ENCODE assay signal across 8 cellular contexts in the genomic region with DNA sequence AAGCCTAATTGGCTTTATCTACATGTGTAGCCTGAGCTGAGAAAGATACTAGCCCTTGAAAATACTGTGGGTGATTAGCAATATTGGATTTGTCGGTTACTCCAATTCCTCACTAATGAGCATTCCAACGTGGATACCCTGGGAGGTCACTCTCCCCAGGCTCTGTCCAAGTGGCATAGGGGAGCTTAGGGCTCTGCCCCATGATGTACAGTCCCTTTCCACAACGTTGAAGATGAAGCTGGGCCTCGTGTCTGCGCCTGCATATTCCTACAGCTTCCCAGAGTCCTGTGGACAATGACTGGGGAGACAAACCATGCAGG.
DNase-seq lines count a peak whose midpoint lies in the region; ATAC-seq and TF ChIP-seq lines count a peak whose summit lies in the region.

No MANE protein-coding gene starts in this region.

- peak overlapping the region; percentile 77 for H3K27ac ChIP-seq in DND-41 (ENCODE audit: low read length)

- no peak for TF ChIP-seq CTCF in DND-41 (IDR thresholded peaks at IDR 0.05; ENCODE audit: borderline replicate concordance, extremely low read depth, low read length, poor library complexity, severe bottlenecking)

- peaks cover 48% of the 10 kb centered on the region for H4K20me1 ChIP-seq in DND-41 (ENCODE audit: insufficient read depth, low read length)

- H3K4me3 ChIP-seq in DND-41 (ENCODE audit: low read depth in 1 of 2, low read length in 2 of 2), result peak overlapping the region; percentile 79 to 94; a peak in 3 of 4 replicates
- H3K4me3 ChIP-seq in neuron (ENCODE audit: low read length), result peak overlapping the region; percentile 95

- H3K36me3 ChIP-seq in DND-41 (ENCODE audit: insufficient read depth, low read length) (peaks cover 69% of the 10 kb centered on the region), neuron (ENCODE audit: insufficient read depth, low read length) (peaks cover 53% of the 10 kb centered on the region)

- H3K4me1 ChIP-seq in DND-41 (ENCODE audit: insufficient read depth, low read length) (peaks cover 46% of the 10 kb centered on the region), neuron (ENCODE audit: insufficient read depth, low read length) (peaks cover 20% of the 10 kb centered on the region)

- peak overlapping the region; percentile 62 for H3K4me2 ChIP-seq in DND-41 (ENCODE audit: insufficient read depth, low read length)

- H3K4me3 Mint-ChIP-seq in central memory CD8-positive, alpha-beta T cell, result peak overlapping the region; percentile 96

- H2AFZ ChIP-seq in DND-41 (ENCODE audit: low read depth, low read length) (no peak overlapping the region), neuron (ENCODE audit: low read depth, low read length) (no peak overlapping the region)

- H3K9ac ChIP-seq in DND-41 (ENCODE audit: low read depth, low read length), result peak overlapping the region; percentile 82

- DNase-seq in DND-41 (no peak), NCI-H82 treated with DMSO at 0.1 percent for 48 hours (lab: John Stamatoyannopoulos, UW; ENCODE audit: unreplicated experiment) (peak; percentile 71)
- DNase-seq in central memory CD8-positive, alpha-beta T cell (ENCODE audit: low spot score in 2 of 2), result no peak
- no peak for DNase-seq in activated CD4-positive, CD25-positive, alpha-beta regulatory T cell treated with anti-CD3 and anti-CD28 coated beads, Interleukin-2, amount 50 U/mL, for 72 hours

- H3K27me3 ChIP-seq in DND-41 (ENCODE audit: insufficient read depth, low read length, poor library complexity) (no peaks in the 10 kb centered on the region), neuron (ENCODE audit: insufficient read depth, low read length) (no peaks in the 10 kb centered on the region)

- H3K27me3 Mint-ChIP-seq in central memory CD8-positive, alpha-beta T cell, result no peaks in the 10 kb centered on the region

- H3K36me3 Mint-ChIP-seq in central memory CD8-positive, alpha-beta T cell (ENCODE audit: insufficient read depth), result peaks cover 81% of the 10 kb centered on the region

- H3K27ac Mint-ChIP-seq in central memory CD8-positive, alpha-beta T cell (ENCODE audit: low read depth), result peak overlapping the region; percentile 87

- peaks cover 54% of the 10 kb centered on the region for H3K4me1 Mint-ChIP-seq in central memory CD8-positive, alpha-beta T cell

- ATAC-seq in DND-41 (ENCODE audit: insufficient read depth, low read depth) (no peak), GM21367 (IDR thresholded peaks at IDR 0.05; ENCODE audit: unreplicated experiment) (no peak), HG02588 (IDR thresholded peaks at IDR 0.05; ENCODE audit: unreplicated experiment) (no peak), HG02623 (IDR thresholded peaks at IDR 0.05; ENCODE audit: unreplicated experiment) (no peak)
- no peak for ATAC-seq in central memory CD8-positive, alpha-beta T cell (replicated peaks; ENCODE audit: extremely low read depth, poor library complexity, severe bottlenecking)

- peaks cover 72% of the 10 kb centered on the region for H3K79me2 ChIP-seq in DND-41 (ENCODE audit: insufficient read depth, low read length)

- H3K9me3 Mint-ChIP-seq in central memory CD8-positive, alpha-beta T cell, result no peaks in the 10 kb centered on the region

- H3K9me3 ChIP-seq in DND-41 (ENCODE audit: insufficient read depth, low read length, severe bottlenecking) (no peaks in the 10 kb centered on the region), neuron (ENCODE audit: low read length) (no peaks in the 10 kb centered on the region)
